Comparison of ENCODE assay signal across 22 cellular contexts in the genomic region with DNA sequence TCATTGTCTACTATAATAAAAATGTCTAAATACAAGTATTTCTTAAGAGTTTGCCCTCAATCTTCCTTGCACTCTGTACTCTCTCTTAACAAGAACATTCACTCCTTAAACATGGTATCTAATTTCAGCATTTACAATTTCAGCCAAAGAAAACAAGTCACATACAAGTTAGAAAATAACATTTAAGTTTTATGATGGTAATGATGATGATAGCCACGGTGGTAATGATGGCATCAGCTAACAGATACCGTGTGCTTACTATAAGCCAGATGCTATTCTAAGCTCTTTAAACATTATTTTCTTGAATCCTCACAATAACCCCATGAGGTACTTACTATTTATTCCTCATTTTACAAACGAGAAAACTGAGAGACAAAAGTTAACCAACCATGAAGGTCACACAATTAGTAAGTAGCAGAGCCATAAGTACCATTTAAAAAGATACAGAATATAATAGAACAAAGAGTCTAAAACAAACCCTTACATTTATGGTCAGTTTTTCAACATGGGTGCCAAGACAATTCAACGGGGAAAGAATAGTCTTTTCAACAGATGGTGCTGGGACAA. TPM values are rescaled to one million over a fixed set of nuclear protein-coding genes. Genes with fewer than 3 reads are reported as not detected.
A peak's percentile ranks its signal among the peaks of the same experiment; 100 is the strongest.
DNase-seq lines count a peak whose midpoint lies in the region; ATAC-seq, FAIRE-seq and TF ChIP-seq lines count a peak whose summit lies in the region.
"Had no signal": no experiment of that assay in that cellular context is flagged by ENCODE, and none has a peak within 500 bp of the region (broad histone marks: within the 10 kb centered on the region; RNA-seq: fewer than 3 reads in every experiment).

No MANE protein-coding gene starts in this region.

- POLR2A ChIA-PET in HEK293 (lab: Yijun Ruan, JAX) (no interaction called here), SK-N-SH (lab: Yijun Ruan, JAX) (no interaction called here)

- DNase-seq in D721Med (ENCODE audit: insufficient read length, low spot score) (no peak), NCI-H345 treated with DMSO at 0.1 percent for 48 hours (lab: John Stamatoyannopoulos, UW; ENCODE audit: unreplicated experiment) (peak; percentile 24), choroid plexus epithelial cell (ENCODE audit: low read depth) (peak; percentile 8), SK-N-SH (no peak), transverse colon (no peak), NCI-H146 treated with DMSO at 0.1 percent for 48 hours (lab: John Stamatoyannopoulos, UW; ENCODE audit: unreplicated experiment) (no peak)
- DNase-seq in stimulated activated naive CD8-positive, alpha-beta T cell treated with anti-CD3 and anti-CD28 coated beads, Interleukin-15, Interleukin-2, amounts not matched to agents 100 U/mL and 50 U/mL, for 24 hours = no peak
- DNase-seq: BE2C; CD4-positive, alpha-beta memory T cell; DMS153; DMS79 treated with DMSO at 0.1 percent for 48 hours; EL; GM23248; IMR-90 had no signal

- H3K4me2 ChIP-seq in SK-N-SH = no peak overlapping the region
- H3K4me2 ChIP-seq: A549 had no signal

- no peaks in the 10 kb centered on the region for H3K9me2 ChIP-seq in SK-N-SH

- no peak for TF ChIP-seq POLR2A in transverse colon (IDR thresholded peaks at IDR 0.05)

- CTCF ChIA-PET in HEK293 (lab: Yijun Ruan, JAX) = interaction anchor here (0.7 to 2.1 kb wide), 5 partner anchors 11 to 454 kb away, joined by 3 to 9 read pairs (median 3); no protein-coding TSS in a partner anchor
- CTCF ChIA-PET in SK-N-SH (lab: Yijun Ruan, JAX) = interaction anchor here (0.9 to 1.3 kb wide), 3 partner anchors 11 to 237 kb away, joined by 3 to 5 read pairs (median 3); no protein-coding TSS in a partner anchor

- H3K36me3 ChIP-seq in HEK293 (ENCODE audit: control insufficient read depth in 2 of 2, insufficient read depth in 1 of 2, low read length in 2 of 2) = peaks cover 0 to 20% of the 10 kb centered on the region in 2 experiments; a peak in 1 of 3 replicates
- peaks cover 9 to 11% of the 10 kb centered on the region in 2 experiments for H3K36me3 ChIP-seq in SK-N-SH (replicated peaks in 1 of 2; ENCODE audit: control insufficient read depth in 1 of 2, insufficient read depth in 2 of 2, low read length in 1 of 2)
- no peaks in the 10 kb centered on the region for H3K36me3 ChIP-seq in transverse colon
- H3K36me3 ChIP-seq: BE2C had no signal

- in situ Hi-C loops in transverse colon (cut with MboI; ENCODE audit: low pct_ligation_motif_present in 1 of 4, low pct_unique_long_range_greater_than_20kb in 1 of 4, low sequenced_read_pairs in 3 of 4) = loop anchor here in 1 of 4 donors (10.0 kb wide), 1 partner anchor 67 kb away; no protein-coding TSS in a partner anchor

- TF ChIP-seq RAD21 in SK-N-SH (IDR thresholded peaks at IDR 0.05; ENCODE audit: low read length) = no peak

- no peaks in the 10 kb centered on the region for H4K20me1 ChIP-seq in SK-N-SH (ENCODE audit: insufficient read depth)

- ATAC-seq in stimulated activated naive CD8-positive, alpha-beta T cell treated with anti-CD3 and anti-CD28 coated beads, Interleukin-15, Interleukin-2, amounts not matched to agents 100 U/mL and 50 U/mL, for 24 hours = no peak
- ATAC-seq: A549, HCT116 had no signal

- H3K27me3 ChIP-seq in SK-N-SH (ENCODE audit: insufficient read depth) = no peaks in the 10 kb centered on the region
- H3K27me3 ChIP-seq in transverse colon = no peaks in the 10 kb centered on the region
- H3K27me3 ChIP-seq: BE2C had no signal

- H3F3A ChIP-seq in SK-N-SH (replicated peaks; ENCODE audit: insufficient read depth) = no peaks in the 10 kb centered on the region

- TF ChIP-seq EP300 in SK-N-SH (IDR thresholded peaks at IDR 0.05; ENCODE audit: borderline replicate concordance in 1 of 2, low read depth in 1 of 2, low read length in 1 of 2) (no peak), transverse colon (IDR thresholded peaks at IDR 0.05; ENCODE audit: low read depth) (no peak)

- no peak overlapping the region for H3K4me3 ChIP-seq in HEK293 (ENCODE audit: low read depth, low read length)
- no peak overlapping the region for H3K4me3 ChIP-seq in choroid plexus epithelial cell (ENCODE audit: low read depth, low read length)
- H3K4me3 ChIP-seq in SK-N-SH (ENCODE audit: low read depth in 2 of 2, low read length in 1 of 2) = no peak overlapping the region
- no peak overlapping the region for H3K4me3 ChIP-seq in transverse colon
- H3K4me3 ChIP-seq: A549, GM23248 had no signal

- no peak overlapping the region for H3K27ac ChIP-seq in HEK293 (ENCODE audit: extremely low read depth, low read depth, low read length)
- H3K27ac ChIP-seq in SK-N-SH (ENCODE audit: low read depth in 2 of 2, low read length in 1 of 2) = no peak overlapping the region
- no peak overlapping the region for H3K27ac ChIP-seq in transverse colon
- H3K27ac ChIP-seq: A549, C4-2B, GM23248 had no signal

- no peak for TF ChIP-seq CTCF in D721Med (IDR thresholded peaks at IDR 0.05; ENCODE audit: insufficient read depth, missing control alignments)
- no peak for TF ChIP-seq CTCF in HEK293 (tag by site-specific recombination; IDR thresholded peaks at IDR 0.05)
- no peak for TF ChIP-seq CTCF in choroid plexus epithelial cell (conservative IDR thresholded peaks at IDR 0.05; ENCODE audit: low read depth, low read length)
- no peak for TF ChIP-seq CTCF in SK-N-SH (IDR thresholded peaks at IDR 0.05)
- TF ChIP-seq CTCF in transverse colon (IDR thresholded peaks at IDR 0.05) = no peak

- no peak overlapping the region for H2AFZ ChIP-seq in SK-N-SH (ENCODE audit: low read depth)
- H2AFZ ChIP-seq: GM23248 had no signal

- intact Hi-C loops in transverse colon (cut with DNase I; ENCODE audit: low total_unique reads) = no loop called here

- peaks cover 35% of the 10 kb centered on the region; the same call in 1 of the 2 replicates for H3K79me2 ChIP-seq in SK-N-SH (ENCODE audit: insufficient read depth)

- H3K9me3 ChIP-seq in HEK293 (ENCODE audit: control insufficient read depth, insufficient read depth, low read depth, low read length) (no peaks in the 10 kb centered on the region), SK-N-SH (no peaks in the 10 kb centered on the region), transverse colon (no peaks in the 10 kb centered on the region)
- H3K9me3 ChIP-seq: BE2C had no signal

- H3K4me1 ChIP-seq in HEK293 (ENCODE audit: control insufficient read depth, insufficient read depth, low read length) = 0 out of 2 replicates have a peak, but pooled peaks cover 4% of the 10 kb centered on the region
- no peaks in the 10 kb centered on the region for H3K4me1 ChIP-seq in SK-N-SH (ENCODE audit: control insufficient read depth in 1 of 2, insufficient read depth in 2 of 2, low read depth in 1 of 2, low read length in 1 of 2)
- H3K4me1 ChIP-seq in transverse colon = no peaks in the 10 kb centered on the region
- H3K4me1 ChIP-seq: A549, BE2C had no signal

- no peak overlapping the region for H3K9ac ChIP-seq in SK-N-SH
- H3K9ac ChIP-seq: GM23248 had no signal

- 68% methylated on average over 4 of the region's 4 CpGs for WGBS in SK-N-SH (ENCODE audit: low lambda C conversion rate)
- 23 to 51% methylated on average over 4 of the region's 4 CpGs for WGBS in transverse colon (ENCODE audit: low coverage in 1 of 2), 2 donors

- peak; percentile 56 for FAIRE-seq in D721Med (lab: Jason Lieb, UNC)
- FAIRE-seq: A549, G401.6, GM12892, H54 had no signal

TF ChIP-seq in HEK293, 187 proteins besides CTCF, POLR2A, EP300 and RAD21 (continues in another document):
- TF ChIP-seq, protein P1, sequence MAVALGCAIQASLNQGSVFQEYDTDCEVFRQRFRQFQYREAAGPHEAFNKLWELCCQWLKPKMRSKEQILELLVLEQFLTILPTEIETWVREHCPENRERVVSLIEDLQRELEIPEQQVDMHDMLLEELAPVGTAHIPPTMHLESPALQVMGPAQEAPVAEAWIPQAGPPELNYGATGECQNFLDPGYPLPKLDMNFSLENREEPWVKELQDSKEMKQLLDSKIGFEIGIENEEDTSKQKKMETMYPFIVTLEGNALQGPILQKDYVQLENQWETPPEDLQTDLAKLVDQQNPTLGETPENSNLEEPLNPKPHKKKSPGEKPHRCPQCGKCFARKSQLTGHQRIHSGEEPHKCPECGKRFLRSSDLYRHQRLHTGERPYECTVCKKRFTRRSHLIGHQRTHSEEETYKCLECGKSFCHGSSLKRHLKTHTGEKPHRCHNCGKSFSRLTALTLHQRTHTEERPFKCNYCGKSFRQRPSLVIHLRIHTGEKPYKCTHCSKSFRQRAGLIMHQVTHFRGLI (tag by site-specific recombination; IDR thresholded peaks at IDR 0.05) = no peak
- TF ChIP-seq OSR2 (tag by site-specific recombination; IDR thresholded peaks at IDR 0.05) = peak; percentile 89

TF ChIP-seq in SK-N-SH, 30 proteins besides CTCF, POLR2A, EP300 and RAD21 (continues in another document):
- TF ChIP-seq GABPA (IDR thresholded peaks at IDR 0.05; ENCODE audit: low read depth) = no peak
- TF ChIP-seq EZH2phosphoT487 (IDR thresholded peaks at IDR 0.05; ENCODE audit: borderline replicate concordance, low read depth) = no peak
- TF ChIP-seq NRF1 (IDR thresholded peaks at IDR 0.05; ENCODE audit: low read depth, low read length) = no peak
- no peak for TF ChIP-seq ZBTB33 (IDR thresholded peaks at IDR 0.05; ENCODE audit: borderline replicate concordance, low read depth)
- no peak for TF ChIP-seq FOXJ3 (CRISPR knock-in tag; IDR thresholded peaks at IDR 0.05)
- no peak for TF ChIP-seq TEAD4 (IDR thresholded peaks at IDR 0.05; ENCODE audit: borderline replicate concordance, insufficient read depth)

RNA-seq across cellular contexts. Expression of gene SPICE1, which starts 7.4 kb away (rescaled TPM):
- polyA plus RNA-seq in SK-N-SH (2012; rRNA removed) = 3.9 and 4.6 TPM in 2 replicates
- polyA plus RNA-seq in SK-N-SH (2012; cell fraction: cytosol; rRNA removed) = 3.7 and 4.6 TPM in 2 replicates
- 3.0 and 10.6 TPM in 2 replicates for polyA plus RNA-seq in SK-N-SH (2012; cell fraction: nucleus; rRNA removed)
- 10 to 100 TPM in 3 of 4 donors, 1 to 10 TPM in 1; 2.6 to 34.0 (median 19.9) TPM for total RNA-seq in transverse colon

RNA-seq across cellular contexts. Expression of gene SIDT1, which starts 24.8 kb away (rescaled TPM):
- 0.02 and 0.03 TPM in 2 replicates for polyA plus RNA-seq in SK-N-SH (2012; rRNA removed)
- polyA plus RNA-seq in SK-N-SH (2012; cell fraction: cytosol; rRNA removed) = not detected in 2 replicates
- 0.06 and 0.12 TPM in 2 replicates for polyA plus RNA-seq in SK-N-SH (2012; cell fraction: nucleus; rRNA removed)
- total RNA-seq in transverse colon = 100 to 1,000 TPM in 1 of 4 donors, 10 to 100 TPM in 3; 35.6 to 134 (median 83.4) TPM
- total RNA-seq: GM23248, IMR-90 had no signal
- polyA plus RNA-seq: AG04450, GM23248, IMR-90 had no signal

Comparison
In these comparisons a context has a peak if more than half of its experiments do, and no peak if none do; other contexts are left out.
1. DNase-seq: peak in NCI-H345 treated with DMSO at 0.1 percent for 48 hours (single experiment) and choroid plexus epithelial cell (single experiment); none in D721Med (single experiment), stimulated activated naive CD8-positive, alpha-beta T cell treated with anti-CD3 and anti-CD28 coated beads, Interleukin-15, Interleukin-2, amounts not matched to agents 100 U/mL and 50 U/mL, for 24 hours (single experiment), SK-N-SH (single experiment), transverse colon (single experiment) and NCI-H146 treated with DMSO at 0.1 percent for 48 hours (single experiment).